In the genomic region with DNA sequence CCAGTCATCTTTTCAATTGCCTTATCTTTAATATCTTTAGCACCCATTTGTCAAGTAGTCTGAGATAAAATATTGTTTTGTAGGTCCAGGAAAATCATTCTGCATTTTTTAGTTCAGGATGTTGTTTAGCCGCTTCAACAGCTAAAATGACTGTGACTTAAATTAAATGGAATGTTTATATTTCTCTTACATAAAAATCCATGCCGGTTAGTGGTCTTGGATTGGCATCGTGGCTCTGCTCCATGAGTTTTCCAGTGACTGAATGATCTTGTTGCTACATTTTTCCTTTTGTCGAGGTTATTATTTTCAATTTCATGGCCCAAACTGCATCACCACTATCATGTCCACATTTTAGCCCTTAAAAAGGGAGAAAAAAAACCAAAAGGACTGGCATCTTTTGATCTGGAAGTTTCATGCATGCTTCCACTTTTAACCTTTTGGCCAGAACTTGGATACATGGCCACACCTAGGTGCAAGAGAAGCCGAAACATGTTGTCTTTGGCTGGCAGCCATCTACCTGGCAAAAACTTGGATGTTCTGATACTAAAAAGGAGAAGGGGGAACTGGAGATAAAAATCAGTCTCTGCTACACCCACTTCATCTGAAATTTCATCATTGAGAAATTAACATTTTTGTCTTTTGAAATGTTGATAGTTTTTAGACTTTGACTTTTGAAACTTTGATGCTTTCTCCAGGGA, we compare ENCODE assay signal across 19 cellular contexts.
DNase-seq lines count a peak whose midpoint lies in the region; ATAC-seq and TF ChIP-seq lines count a peak whose summit lies in the region.
"Had no signal": no experiment of that assay in that cellular context is flagged by ENCODE, and none has a peak within 500 bp of the region (broad histone marks: within the 10 kb centered on the region; RNA-seq: fewer than 3 reads in every experiment).

No MANE protein-coding gene starts in this region.

- no peak overlapping the region for H3K9ac ChIP-seq in neural progenitor cell

- H3K27ac Mint-ChIP-seq in neural progenitor cell = no peak overlapping the region
- H3K27ac Mint-ChIP-seq: B cell, T-cell, WTC11 had no signal

- H3K4me3 Mint-ChIP-seq in neural progenitor cell = no peak overlapping the region
- H3K4me3 Mint-ChIP-seq: B cell, T-cell, WTC11 had no signal

- TF ChIP-seq CTCF in AG09309 (IDR thresholded peaks at IDR 0.05; ENCODE audit: control insufficient read depth, insufficient read depth, low read depth, low read length, missing control alignments) (no peak), neural progenitor cell (IDR thresholded peaks at IDR 0.05) (no peak), OCI-LY7 (conservative IDR thresholded peaks at IDR 0.05; ENCODE audit: low read length) (no peak)

- peaks cover 3% of the 10 kb centered on the region for H3K4me1 Mint-ChIP-seq in neural progenitor cell
- H3K4me1 Mint-ChIP-seq: B cell, T-cell had no signal

- intact Hi-C loops in OCI-LY7 (cut with micrococcal nuclease; ENCODE audit: unreplicated experiment) = no loop called here

- peak overlapping the region; percentile 73 for H2AFZ ChIP-seq in neural progenitor cell (replicated peaks)
- H2AFZ ChIP-seq in OCI-LY7 (ENCODE audit: low read length) = no peak overlapping the region

- no TSS peak for BruUV-seq in OCI-LY7 (replicated peaks; lab: Mats Ljungman, UMichigan)

- peaks cover 2% of the 10 kb centered on the region for H3K27me3 Mint-ChIP-seq in neural progenitor cell (ENCODE audit: insufficient read depth, low read depth)
- H3K27me3 Mint-ChIP-seq: B cell had no signal

- no peaks in the 10 kb centered on the region for H4K20me1 ChIP-seq in neural progenitor cell (ENCODE audit: low read depth)
- H4K20me1 ChIP-seq in OCI-LY7 (ENCODE audit: insufficient read depth, low read length) = no peaks in the 10 kb centered on the region

- no peak for ATAC-seq in HG03139 (IDR thresholded peaks at IDR 0.05; ENCODE audit: unreplicated experiment)
- ATAC-seq: T-cell, WTC11 had no signal

- peak; percentile 23 for DNase-seq in AG09309 (ENCODE audit: low read depth)
- peak; percentile 37 for DNase-seq in LHCN-M2 (ENCODE audit: low read depth)
- peak; percentile 58 for DNase-seq in dedifferentiated amniotic fluid mesenchymal stem cell (ENCODE audit: extremely low spot score)
- DNase-seq in neural progenitor cell (ENCODE audit: low spot score) = no peak
- no peak for DNase-seq in OCI-LY7 (ENCODE audit: low spot score)
- DNase-seq in cerebellum (ENCODE audit: low spot score) = no peak
- no peak for DNase-seq in HuH-7.5 (ENCODE audit: low spot score)
- DNase-seq: activated naive CD4-positive, alpha-beta T cell; cerebellar nuclear complex; NCI-H1048; NCI-H2227 treated with DMSO at 0.1 percent for 48 hours; nucleus accumbens; spleen; T-cell had no signal

- POLR2A ChIA-PET in OCI-LY7 (lab: Charles Lee) = interaction anchor here (0.7 to 0.8 kb wide), 2 partner anchors 9 to 16 kb away, joined by 3 to 4 read pairs; no protein-coding TSS in a partner anchor

- H3K9me3 ChIP-seq in neural progenitor cell (ENCODE audit: low read depth) (no peaks in the 10 kb centered on the region), OCI-LY7 (ENCODE audit: low read length) (no peaks in the 10 kb centered on the region)
- H3K9me3 ChIP-seq: esophagus muscularis mucosa had no signal

- no peaks in the 10 kb centered on the region for H3K9me3 Mint-ChIP-seq in neural progenitor cell
- H3K9me3 Mint-ChIP-seq: T-cell had no signal

- H3K9me2 ChIP-seq in OCI-LY7 (ENCODE audit: insufficient read depth, low read length) = no peaks in the 10 kb centered on the region

- H3K4me1 ChIP-seq in neural progenitor cell = no peaks in the 10 kb centered on the region
- H3K4me1 ChIP-seq in OCI-LY7 (ENCODE audit: insufficient read depth, low read length, poor library complexity, severe bottlenecking) = no peaks in the 10 kb centered on the region
- H3K4me1 ChIP-seq: spleen had no signal

- H3K4me2 ChIP-seq in neural progenitor cell (no peak overlapping the region), OCI-LY7 (ENCODE audit: low read length) (no peak overlapping the region)

- no peak overlapping the region for H3K27ac ChIP-seq in neural progenitor cell
- no peak overlapping the region for H3K27ac ChIP-seq in OCI-LY7 (ENCODE audit: low read depth, low read length, poor library complexity, severe bottlenecking)
- H3K27ac ChIP-seq: esophagus muscularis mucosa, spleen had no signal

- H3F3A ChIP-seq in neural progenitor cell (ENCODE audit: low read depth) = no peaks in the 10 kb centered on the region

- H3K27me3 ChIP-seq in neural progenitor cell = no peaks in the 10 kb centered on the region
- H3K27me3 ChIP-seq: esophagus muscularis mucosa, spleen had no signal

- H3K4me3 ChIP-seq in AG09309 (ENCODE audit: control insufficient read depth, low read depth, low read length) (no peak overlapping the region), neural progenitor cell (no peak overlapping the region), OCI-LY7 (ENCODE audit: low read depth, low read length, poor library complexity, severe bottlenecking) (no peak overlapping the region)
- H3K4me3 ChIP-seq: esophagus muscularis mucosa, lung, spleen had no signal

- CTCF ChIA-PET in OCI-LY7 (lab: Charles Lee; ENCODE audit: unreplicated experiment) = no interaction called here

- H3K36me3 ChIP-seq in neural progenitor cell = no peaks in the 10 kb centered on the region
- H3K36me3 ChIP-seq in OCI-LY7 (ENCODE audit: insufficient read depth, low read length) = no peaks in the 10 kb centered on the region
- H3K36me3 ChIP-seq: esophagus muscularis mucosa, spleen had no signal

- no peaks in the 10 kb centered on the region for H3K79me2 ChIP-seq in neural progenitor cell (ENCODE audit: low read depth)
- no peaks in the 10 kb centered on the region for H3K79me2 ChIP-seq in OCI-LY7 (ENCODE audit: insufficient read depth, low read depth, low read length)

- no peaks in the 10 kb centered on the region for H3K36me3 Mint-ChIP-seq in neural progenitor cell
- H3K36me3 Mint-ChIP-seq: T-cell, WTC11 had no signal

Comparison
In these comparisons a context has a peak if more than half of its experiments do, and no peak if none do; other contexts are left out.
1. DNase-seq: peak in AG09309 (single experiment), LHCN-M2 (single experiment) and dedifferentiated amniotic fluid mesenchymal stem cell (single experiment); none in neural progenitor cell (single experiment), OCI-LY7 (single experiment), cerebellum (single experiment) and HuH-7.5 (single experiment).